Comparison of ENCODE assay signal across 12 cellular contexts in genomic region chr14:44778562-44778961, GRCh38.
DNase-seq lines count a peak whose midpoint lies in the region; ATAC-seq and TF ChIP-seq lines count a peak whose summit lies in the region.
"Had no signal": no experiment of that assay in that cellular context is flagged by ENCODE, and none has a peak within 500 bp of the region (broad histone marks: within the 10 kb centered on the region; RNA-seq: fewer than 3 reads in every experiment).

No MANE protein-coding gene starts in this region.

- peaks cover 3% of the 10 kb centered on the region for H3K27me3 Mint-ChIP-seq in CD8-positive, alpha-beta T cell (ENCODE audit: low read depth)
- H3K27me3 Mint-ChIP-seq: dendritic cell treated with granulocyte-macrophage colony-stimulating factor and Interleukin-4, amounts not matched to agents 40 ng/mL and 50 ng/mL, for 4 days had no signal

- H3K27ac Mint-ChIP-seq in CD8-positive, alpha-beta T cell = no peak overlapping the region
- H3K27ac Mint-ChIP-seq: dendritic cell treated with granulocyte-macrophage colony-stimulating factor and Interleukin-4, amounts not matched to agents 40 ng/mL and 50 ng/mL, for 4 days; immature natural killer cell had no signal

- no peak overlapping the region for H3K27ac ChIP-seq in GM23248
- H3K27ac ChIP-seq in CD8-positive, alpha-beta T cell (ENCODE audit: low read depth, low read length) = no peak overlapping the region
- H3K27ac ChIP-seq: right lobe of liver had no signal

- no peak overlapping the region for H3K4me3 ChIP-seq in GM23248
- H3K4me3 ChIP-seq in CD8-positive, alpha-beta T cell (ENCODE audit: low read depth, low read length) = no peak overlapping the region
- H3K4me3 ChIP-seq: right lobe of liver had no signal

- no peak overlapping the region for H2AFZ ChIP-seq in GM23248

- in situ Hi-C loops in GM23248 (cut with MboI) = no loop called here

- H3K4me1 Mint-ChIP-seq in CD8-positive, alpha-beta T cell (ENCODE audit: low read depth) = no peaks in the 10 kb centered on the region
- H3K4me1 Mint-ChIP-seq: immature natural killer cell had no signal

- no peaks in the 10 kb centered on the region for H3F3A ChIP-seq in GM23248 (ENCODE audit: insufficient read depth)

- H3K9ac ChIP-seq in GM23248 = no peak overlapping the region

- H3K79me2 ChIP-seq in GM23248 (ENCODE audit: insufficient read depth) = no peaks in the 10 kb centered on the region

- H3K9me3 ChIP-seq in GM23248 (ENCODE audit: low read depth) = no peaks in the 10 kb centered on the region
- no peaks in the 10 kb centered on the region for H3K9me3 ChIP-seq in CD8-positive, alpha-beta T cell (ENCODE audit: low read length)
- H3K9me3 ChIP-seq: right lobe of liver had no signal

- no peak overlapping the region for H3K4me3 Mint-ChIP-seq in CD8-positive, alpha-beta T cell
- H3K4me3 Mint-ChIP-seq: dendritic cell treated with granulocyte-macrophage colony-stimulating factor and Interleukin-4, amounts not matched to agents 40 ng/mL and 50 ng/mL, for 4 days; immature natural killer cell had no signal

- TF ChIP-seq CTCF in CD8-positive, alpha-beta T cell (IDR thresholded peaks at IDR 0.05) = no peak

- DNase-seq in Daoy (ENCODE audit: low read depth) (peak; percentile 69), GM23248 (peak; percentile 45), OCI-M1 (lab: John Stamatoyannopoulos, UW) (peak; percentile 76), glomerular visceral epithelial cell (ENCODE audit: extremely low spot score) (peak; percentile 28), nucleus accumbens (lab: John Stamatoyannopoulos, UW) (no peak), NCI-H1048 (lab: John Stamatoyannopoulos, UW) (no peak)
- DNase-seq in CD8-positive, alpha-beta T cell = no peak
- DNase-seq: immature natural killer cell, NCI-H1694 treated with DMSO at 0.1 percent for 48 hours, right lobe of liver had no signal

- no peak for ATAC-seq in CD8-positive, alpha-beta T cell
- no peak for ATAC-seq in GM21381 (IDR thresholded peaks at IDR 0.05; ENCODE audit: unreplicated experiment)
- ATAC-seq: right lobe of liver had no signal

- no peaks in the 10 kb centered on the region for H3K9me2 ChIP-seq in GM23248 (ENCODE audit: insufficient read depth)

- H3K4me1 ChIP-seq in GM23248 (ENCODE audit: insufficient read depth) = no peaks in the 10 kb centered on the region
- no peaks in the 10 kb centered on the region for H3K4me1 ChIP-seq in CD8-positive, alpha-beta T cell (ENCODE audit: insufficient read depth, low read length)
- H3K4me1 ChIP-seq: right lobe of liver had no signal

- H3K36me3 ChIP-seq in GM23248 (ENCODE audit: low read depth) = no peaks in the 10 kb centered on the region
- H3K36me3 ChIP-seq in CD8-positive, alpha-beta T cell (ENCODE audit: insufficient read depth, low read length) = no peaks in the 10 kb centered on the region
- H3K36me3 ChIP-seq: right lobe of liver had no signal

- intact Hi-C loops in CD8-positive, alpha-beta T cell (cut with DNase I, micrococcal nuclease) = no loop called here

- WGBS in GM23248 (ENCODE audit: low coverage in 1 of 2, low lambda C conversion rate in 2 of 2, missing lambda C conversion rate in 2 of 2), 2 experiments = 48 to 51% methylated on average over 2 of the region's 2 CpGs

- POLR2A ChIA-PET in CD8-positive, alpha-beta T cell (lab: Charles Lee) = no interaction called here

- H3K9me3 Mint-ChIP-seq in CD8-positive, alpha-beta T cell = no peaks in the 10 kb centered on the region
- H3K9me3 Mint-ChIP-seq: dendritic cell treated with granulocyte-macrophage colony-stimulating factor and Interleukin-4, amounts not matched to agents 40 ng/mL and 50 ng/mL, for 4 days had no signal

- no peak overlapping the region for H3K4me2 ChIP-seq in GM23248 (ENCODE audit: unreplicated experiment)

- no peaks in the 10 kb centered on the region for H4K20me1 ChIP-seq in GM23248 (ENCODE audit: insufficient read depth)

- CTCF ChIA-PET in CD8-positive, alpha-beta T cell (lab: Charles Lee) = no interaction called here

- no peaks in the 10 kb centered on the region for H3K36me3 Mint-ChIP-seq in CD8-positive, alpha-beta T cell
- H3K36me3 Mint-ChIP-seq: immature natural killer cell had no signal

- no peaks in the 10 kb centered on the region for H3K27me3 ChIP-seq in GM23248 (replicated peaks; ENCODE audit: insufficient read depth)
- no peaks in the 10 kb centered on the region for H3K27me3 ChIP-seq in CD8-positive, alpha-beta T cell (ENCODE audit: insufficient read depth, low read length)
- H3K27me3 ChIP-seq: right lobe of liver had no signal

Comparison
In these comparisons a context has a peak if more than half of its experiments do, and no peak if none do; other contexts are left out.
1. DNase-seq: peak in Daoy (single experiment), GM23248 (single experiment), OCI-M1 (single experiment) and glomerular visceral epithelial cell (single experiment); none in CD8-positive, alpha-beta T cell (0 of 7), nucleus accumbens (0 of 56) and NCI-H1048 (single experiment).